ENCODE assay signal across 14 cellular contexts in genomic region chr19:3335431-3336350, GRCh38. TPM values are rescaled to one million over a fixed set of nuclear protein-coding genes. Genes with fewer than 3 reads are reported as not detected.
DNase-seq lines count a peak whose midpoint lies in the region; ATAC-seq, FAIRE-seq and TF ChIP-seq lines count a peak whose summit lies in the region.
"Had no signal": no experiment of that assay in that cellular context is flagged by ENCODE, and none has a peak within 500 bp of the region (broad histone marks: within the 10 kb centered on the region; RNA-seq: fewer than 3 reads in every experiment).

No MANE protein-coding gene starts in this region.

- 61 to 62% methylated on average over 15 of the region's 15 CpGs for WGBS in pancreas, 2 donors

- H3K27me3 Mint-ChIP-seq in activated naive CD4-positive, alpha-beta T cell treated with anti-CD3 and anti-CD28 coated beads, Interleukin-2, amount 10 ng/mL, durations not matched to agents 7 days and 5 days: peaks cover 7% of the 10 kb centered on the region
- H3K27me3 Mint-ChIP-seq: stimulated activated naive CD8-positive, alpha-beta T cell treated with anti-CD3 and anti-CD28 coated beads, Interleukin-15, Interleukin-2, amounts not matched to agents 100 ng/mL and 50 ng/mL, for 24 hours had no signal

- CTCF ChIA-PET in activated naive CD4-positive, alpha-beta T cell treated with anti-CD3 and anti-CD28 coated beads, Interleukin-2, amount 10 ng/mL, durations not matched to agents 7 days and 5 days (lab: Charles Lee): interaction anchor here (1.3 kb wide), 1 partner anchor 137 kb away, joined by 3 read pairs; no protein-coding TSS in a partner anchor

- intact Hi-C loops in Right ventricle myocardium superior (cut with DNase I): no loop called here
- intact Hi-C loops in pancreas (cut with DNase I): no loop called here

- peaks cover 5% of the 10 kb centered on the region for H3K9me3 Mint-ChIP-seq in activated naive CD4-positive, alpha-beta T cell treated with anti-CD3 and anti-CD28 coated beads, Interleukin-2, amount 10 ng/mL, durations not matched to agents 7 days and 5 days
- H3K9me3 Mint-ChIP-seq: stimulated activated naive CD8-positive, alpha-beta T cell treated with anti-CD3 and anti-CD28 coated beads, Interleukin-15, Interleukin-2, amounts not matched to agents 100 ng/mL and 50 ng/mL, for 24 hours had no signal

- no peaks in the 10 kb centered on the region for H3K27me3 ChIP-seq in pancreas

- H3K4me3 Mint-ChIP-seq in activated naive CD4-positive, alpha-beta T cell treated with anti-CD3 and anti-CD28 coated beads, Interleukin-2, amount 10 ng/mL, durations not matched to agents 7 days and 5 days: no peak overlapping the region
- H3K4me3 Mint-ChIP-seq: B cell; stimulated activated naive CD8-positive, alpha-beta T cell treated with anti-CD3 and anti-CD28 coated beads, Interleukin-15, Interleukin-2, amounts not matched to agents 100 ng/mL and 50 ng/mL, for 24 hours had no signal

- H3K4me1 Mint-ChIP-seq in activated naive CD4-positive, alpha-beta T cell treated with anti-CD3 and anti-CD28 coated beads, Interleukin-2, amount 10 ng/mL, durations not matched to agents 7 days and 5 days: peaks cover 9% of the 10 kb centered on the region

- no peak overlapping the region for H3K27ac Mint-ChIP-seq in activated naive CD4-positive, alpha-beta T cell treated with anti-CD3 and anti-CD28 coated beads, Interleukin-2, amount 10 ng/mL, durations not matched to agents 7 days and 5 days
- H3K27ac Mint-ChIP-seq: B cell; stimulated activated naive CD8-positive, alpha-beta T cell treated with anti-CD3 and anti-CD28 coated beads, Interleukin-15, Interleukin-2, amounts not matched to agents 100 ng/mL and 50 ng/mL, for 24 hours had no signal

- H3K36me3 Mint-ChIP-seq in activated naive CD4-positive, alpha-beta T cell treated with anti-CD3 and anti-CD28 coated beads, Interleukin-2, amount 10 ng/mL, durations not matched to agents 7 days and 5 days: no peaks in the 10 kb centered on the region

- no peak for TF ChIP-seq CTCF in pancreas (IDR thresholded peaks at IDR 0.05)

- no peaks in the 10 kb centered on the region for H3K9me3 ChIP-seq in pancreas

- H3K4me1 ChIP-seq in pancreas: peaks cover 43 to 49% (median 47%) of the 10 kb centered on the region in 3 donors

- no peak overlapping the region for H3K4me3 ChIP-seq in pancreas
- H3K4me3 ChIP-seq: cardiac muscle cell, GM12878 had no signal

- peak; percentile 67 for ATAC-seq in Right ventricle myocardium superior (ENCODE audit: poor library complexity)
- peak; percentile 45 to 72 (median 54) for ATAC-seq in pancreas
- no peak for ATAC-seq in GM18498 (IDR thresholded peaks at IDR 0.05; ENCODE audit: unreplicated experiment)
- no peak for ATAC-seq in HG02973 (IDR thresholded peaks at IDR 0.05; ENCODE audit: unreplicated experiment)
- ATAC-seq in GM21515 (IDR thresholded peaks at IDR 0.05; ENCODE audit: unreplicated experiment): no peak
- ATAC-seq: GM12878 had no signal

- DNase-seq in A172 (ENCODE audit: low spot score): peak; percentile 53
- DNase-seq in RCC 7860 (ENCODE audit: low spot score): peak; percentile 19
- peak; percentile 80 for DNase-seq in Right ventricle myocardium superior
- DNase-seq in pancreas: peak; percentile 72 to 90 (median 81)
- no peak for DNase-seq in activated naive CD4-positive, alpha-beta T cell treated with anti-CD3 and anti-CD28 coated beads, Interleukin-2, amount 10 ng/mL, durations not matched to agents 7 days and 5 days
- DNase-seq: NCI-H1694 had no signal

- FAIRE-seq in RCC 7860 (lab: Jason Lieb, UNC): no peak
- FAIRE-seq in pancreas (lab: Jason Lieb, UNC): no peak
- FAIRE-seq: GM12878 had no signal

- H3K36me3 ChIP-seq in pancreas: no peaks in the 10 kb centered on the region
- H3K36me3 ChIP-seq: cardiac muscle cell had no signal

- H3K27ac ChIP-seq in pancreas: peak overlapping the region; percentile 89 to 97 (median 92)
- H3K27ac ChIP-seq: cardiac muscle cell, HL-60 had no signal

RNA-seq across cellular contexts. Expression of gene NFIC, which starts 30.7 kb away (rescaled TPM):
- 26.2 and 32.5 TPM in 2 replicates for total RNA-seq in A172 (2014; rRNA removed; shearing (Covaris generic))
- total RNA-seq in Right ventricle myocardium superior (153 TPM), pancreas (100 to 1,000 TPM; 106 to 203 (median 127) TPM)
- polyA plus RNA-seq in pancreas: 10 to 100 TPM; 21.3 to 74.9 TPM

Comparison
In these comparisons a context has a peak if more than half of its experiments do, and no peak if none do; other contexts are left out.
1. ATAC-seq: peak in Right ventricle myocardium superior (single experiment) and pancreas (4 of 4); none in GM18498 (single experiment), HG02973 (single experiment) and GM21515 (single experiment).